8 cellular contexts compared by ENCODE assay signal in genomic region chr3:101780661-101781060, GRCh38.
A peak's percentile ranks its signal among the peaks of the same experiment; 100 is the strongest.
DNase-seq lines count a peak whose midpoint lies in the region; ATAC-seq lines count a peak whose summit lies in the region.

No MANE protein-coding gene starts in this region.

- DNase-seq in AG20443 (ENCODE audit: low spot score) (peak; percentile 84), HS-27A (ENCODE audit: low read depth) (peak; percentile 60), astrocyte of the hippocampus (ENCODE audit: low read depth, low spot score) (peak; percentile 82), memory B cell (ENCODE audit: low spot score in 2 of 2) (no peak), NCI-H2171 treated with DMSO at 0.1 percent for 48 hours (lab: John Stamatoyannopoulos, UW) (no peak), NCI-H2107 treated with DMSO at 0.1 percent for 48 hours (lab: John Stamatoyannopoulos, UW; ENCODE audit: unreplicated experiment) (no peak)
- DNase-seq in activated effector memory CD4-positive, alpha-beta T cell treated with Interleukin-2 at 50 U/mL for 16 hours: no peak

- H3K27ac Mint-ChIP-seq in memory B cell: peak overlapping the region; percentile 95

- no peaks in the 10 kb centered on the region for H3K9me3 Mint-ChIP-seq in memory B cell

- peaks cover 32% of the 10 kb centered on the region for H3K4me1 Mint-ChIP-seq in memory B cell

- ATAC-seq in memory B cell (ENCODE audit: low read depth) (no peak), GM18867 (IDR thresholded peaks at IDR 0.05; ENCODE audit: unreplicated experiment) (no peak)

- H3K36me3 Mint-ChIP-seq in memory B cell: peaks cover 17% of the 10 kb centered on the region

- H3K4me3 Mint-ChIP-seq in memory B cell: no peak overlapping the region

- no peaks in the 10 kb centered on the region for H3K27me3 Mint-ChIP-seq in memory B cell

Comparison
In these comparisons a context has a peak if more than half of its experiments do, and no peak if none do; other contexts are left out.
1. DNase-seq: peak in AG20443 (single experiment), HS-27A (single experiment) and astrocyte of the hippocampus (single experiment); none in memory B cell (0 of 2), NCI-H2171 treated with DMSO at 0.1 percent for 48 hours (single experiment), NCI-H2107 treated with DMSO at 0.1 percent for 48 hours (single experiment) and activated effector memory CD4-positive, alpha-beta T cell treated with Interleukin-2 at 50 U/mL for 16 hours (single experiment).